In the genomic region with DNA sequence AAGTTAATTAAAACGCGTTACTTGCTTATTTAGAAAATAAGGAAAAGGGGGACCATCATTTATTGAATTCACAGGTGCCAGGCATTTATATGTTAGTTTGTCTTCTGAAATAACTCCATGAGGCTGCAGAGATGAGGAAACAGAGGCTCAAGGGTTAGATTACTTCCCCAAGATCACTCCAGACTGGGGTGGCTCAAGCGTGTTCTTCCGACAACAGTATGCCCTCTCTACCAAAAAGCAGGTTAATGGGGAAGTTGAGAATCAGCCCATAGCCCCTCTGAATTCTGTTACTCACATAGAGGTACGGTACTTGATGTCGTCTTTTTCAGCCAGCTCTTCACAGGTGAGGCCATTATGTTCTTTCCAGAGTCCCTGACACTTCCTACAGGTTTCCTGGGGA, we compare ENCODE assay signal across 20 cellular contexts.
"Had no signal": no experiment of that assay in that cellular context is flagged by ENCODE, and none has a peak within 500 bp of the region (broad histone marks: within the 10 kb centered on the region; RNA-seq: fewer than 3 reads in every experiment).

No MANE protein-coding gene starts in this region.

- H3K27me3 ChIP-seq: heart right ventricle, sigmoid colon, tibial artery had no signal

- H3K4me3 Mint-ChIP-seq: activated T-cell treated with anti-CD3 and anti-CD28 coated beads, Interleukin-2, amount 50 U/mL, for 4 hours; endodermal cell; nephron; T-helper 2 cell treated with Interferon-gamma antibody and Interleukin-4, amounts not matched to agents 5 μg/mL and 100 μg/mL, for 36 hours had no signal

- H3K27ac ChIP-seq: heart right ventricle, tibial artery had no signal

- H3K4me2 ChIP-seq: SK-N-SH had no signal

- H3K27ac Mint-ChIP-seq: activated T-helper 2 cell treated with anti-CD3 and anti-CD28 coated beads, Interferon-gamma antibody, Interleukin-2, Interleukin-4, amounts not matched to agents 10 μg/mL and 5 μg/mL and 100 μg/mL, durations not matched to agents 14 hours and 24 hours and 36 hours; nephron; T-helper 2 cell treated with Interferon-gamma antibody and Interleukin-4, amounts not matched to agents 5 μg/mL and 100 μg/mL, for 36 hours had no signal

- H3K9ac ChIP-seq: SK-N-SH had no signal

- H3K9me3 ChIP-seq: heart right ventricle, sigmoid colon, SK-N-SH, tibial artery had no signal

- H3K4me1 ChIP-seq: sigmoid colon, tibial artery had no signal

- ATAC-seq: activated T-cell treated with anti-CD3 and anti-CD28 coated beads, Interleukin-2, amount 50 U/mL, for 4 hours; heart right ventricle; left colon had no signal

- H3K4me3 ChIP-seq: heart right ventricle, sigmoid colon, tibial artery had no signal

- DNase-seq: activated CD4-positive, alpha-beta T cell treated with anti-CD3 and anti-CD28 coated beads, Interleukin-2, amount 50 U/mL, for 4 hours; activated CD8-positive, alpha-beta memory T cell treated with anti-CD3 and anti-CD28 coated beads for 24 hours; activated CD8-positive, alpha-beta memory T cell treated with anti-CD3 and anti-CD28 coated beads, Interleukin-2, amount 50 U/mL, for 48 hours; activated naive CD4-positive, alpha-beta T cell; activated T-cell treated with anti-CD3 and anti-CD28 coated beads, Interleukin-2, amount 50 U/mL, for 4 hours; endodermal cell; heart right ventricle; islet precursor cell; left colon; mesenchymal stem cell; occipital lobe; sigmoid colon; SK-N-SH; stimulated activated CD4-positive, alpha-beta T cell treated with anti-CD3 and anti-CD28 coated beads, Interleukin-2, amount 100 ng/mL, for 48 hours; stimulated activated CD8-positive, alpha-beta memory T cell treated with anti-CD3 and anti-CD28 coated beads, Interleukin-4, amount 100 ng/mL, for 48 hours; stimulated activated naive CD4-positive, alpha-beta T cell; tibial artery had no signal

- H3K9me3 Mint-ChIP-seq: activated T-cell treated with anti-CD3 and anti-CD28 coated beads, Interleukin-2, amount 50 U/mL, for 4 hours; activated T-helper 2 cell treated with anti-CD3 and anti-CD28 coated beads, Interferon-gamma antibody, Interleukin-2, Interleukin-4, amounts not matched to agents 10 μg/mL and 5 μg/mL and 100 μg/mL, durations not matched to agents 14 hours and 24 hours and 36 hours; endodermal cell; nephron; T-helper 2 cell treated with Interferon-gamma antibody and Interleukin-4, amounts not matched to agents 5 μg/mL and 100 μg/mL, for 36 hours had no signal
